Comparison of ENCODE assay signal across 8 cellular contexts in genomic region chr2:20578895-20579825, GRCh38.
DNase-seq lines count a peak whose midpoint lies in the region; ATAC-seq and TF ChIP-seq lines count a peak whose summit lies in the region.

No MANE protein-coding gene starts in this region.

- DNase-seq in AG08395 (ENCODE audit: low spot score) (peak; percentile 93), GM19238 (ENCODE audit: insufficient read length, low spot score) (peak; percentile 48), fibroblast of the aortic adventitia (ENCODE audit: low read depth) (peak; percentile 97), non-pigmented ciliary epithelial cell (ENCODE audit: low read depth) (peak; percentile 97), NCI-H510A treated with DMSO at 0.1 percent for 48 hours (lab: John Stamatoyannopoulos, UW) (no peak), DMS114 treated with DMSO at 0.1 percent for 48 hours (lab: John Stamatoyannopoulos, UW; ENCODE audit: unreplicated experiment) (no peak)

- ATAC-seq in HG03135 (IDR thresholded peaks at IDR 0.05; ENCODE audit: unreplicated experiment) (peak; percentile 64), SK-N-SH treated with all-trans-retinoic acid at 6 μM for 48 hours (peak; percentile 88)

- no peak overlapping the region for H3K4me3 ChIP-seq in fibroblast of the aortic adventitia (ENCODE audit: low read depth, low read length)

- no peak for TF ChIP-seq CTCF in fibroblast of the aortic adventitia (IDR thresholded peaks at IDR 0.05; ENCODE audit: insufficient read depth, low read length)

TF ChIP-seq in SK-N-SH treated with all-trans-retinoic acid at 6 μM for 48 hours, 23 proteins besides CTCF, POLR2A, EP300 and RAD21:
- TF ChIP-seq ZNF565 (CRISPR knock-in tag; conservative IDR thresholded peaks at IDR 0.05; ENCODE audit: low read depth) (no peak; the same call in 1 of the 2 replicates), SNAI2 (CRISPR knock-in tag; IDR thresholded peaks at IDR 0.05) (peak; percentile 89), ZFP3 (CRISPR knock-in tag; IDR thresholded peaks at IDR 0.05) (peak; percentile 90), CSRNP3 (CRISPR knock-in tag; IDR thresholded peaks at IDR 0.05) (peak; percentile 64; the same call in 1 of the 2 replicates), PATZ1 (CRISPR knock-in tag; IDR thresholded peaks at IDR 0.05; ENCODE audit: borderline replicate concordance) (peak; percentile 83; the same call in 1 of the 2 replicates), PPARA (CRISPR knock-in tag; IDR thresholded peaks at IDR 0.05; ENCODE audit: borderline replicate concordance) (no peak; the same call in 1 of the 2 replicates), TSHZ2 (CRISPR knock-in tag; IDR thresholded peaks at IDR 0.05) (peak; percentile 65; the same call in 1 of the 2 replicates), ESRRG (CRISPR knock-in tag; IDR thresholded peaks at IDR 0.05) (0 out of 2 replicates have a peak, but pooled peaks have one; percentile 6), ZNF70 (CRISPR knock-in tag; IDR thresholded peaks at IDR 0.05) (0 out of 2 replicates have a peak, but pooled peaks have one; percentile 6), RARB (CRISPR knock-in tag; IDR thresholded peaks at IDR 0.05) (no peak), ZNF8 (CRISPR knock-in tag; IDR thresholded peaks at IDR 0.05) (peak; percentile 61; the same call in 1 of the 2 replicates), CSDC2 (CRISPR knock-in tag; IDR thresholded peaks at IDR 0.05) (peak; percentile 96), ISL1 (CRISPR knock-in tag; IDR thresholded peaks at IDR 0.05) (peak; percentile 73), BACH2 (CRISPR knock-in tag; IDR thresholded peaks at IDR 0.05; ENCODE audit: borderline replicate concordance) (0 out of 2 replicates have a peak, but pooled peaks have one; percentile 9), CREB5 (CRISPR knock-in tag; IDR thresholded peaks at IDR 0.05; ENCODE audit: low read depth) (peak; percentile 97)

Comparison
In these comparisons a context has a peak if more than half of its experiments do, and no peak if none do; other contexts are left out.
1. DNase-seq: peak in AG08395 (single experiment), GM19238 (single experiment), fibroblast of the aortic adventitia (single experiment) and non-pigmented ciliary epithelial cell (single experiment); none in NCI-H510A treated with DMSO at 0.1 percent for 48 hours (single experiment) and DMS114 treated with DMSO at 0.1 percent for 48 hours (single experiment).